ENCODE assay signal across 32 cellular contexts in genomic region chr16:66197668-66198278, GRCh38.
"Had no signal": no experiment of that assay in that cellular context is flagged by ENCODE, and none has a peak within 500 bp of the region (broad histone marks: within the 10 kb centered on the region; RNA-seq: fewer than 3 reads in every experiment).

No MANE protein-coding gene starts in this region.

- DNase-seq: activated B cell treated with CpG ODN at 0.5 μM for 24 hours; activated CD4-positive, alpha-beta memory T cell treated with anti-CD3 and anti-CD28 coated beads for 36 hours; activated CD4-positive, alpha-beta T cell treated with anti-CD3 and anti-CD28 coated beads, Interleukin-2, amount 10 ng/mL, durations not matched to agents 7 days and 5 days; activated CD8-positive, alpha-beta memory T cell treated with anti-CD3 and anti-CD28 coated beads for 24 hours; activated effector memory CD4-positive, alpha-beta T cell treated with anti-CD3 and anti-CD28 coated beads, Interleukin-2, amount 50 U/mL, for 16 hours; activated naive CD4-positive, alpha-beta T cell treated with Interleukin-2 at 50 U/mL for 16 hours; activated naive CD8-positive, alpha-beta T cell treated with anti-CD3 and anti-CD28 coated beads, Interleukin-2, amount 50 U/mL, for 24 hours; activated T-cell treated with anti-CD3 and anti-CD28 coated beads, Interleukin-2, amount 50 U/mL, for 4 hours; amniotic stem cell; body of pancreas; central memory CD4-positive, alpha-beta T cell; Karpas-422; NCI-H1048; NCI-H1930; NCI-H2171; NCI-H226; NCI-H524; NCI-H774; NK-92 treated with Interleukin-12 subunit alpha and Interleukin-12 subunit beta, amount 100 ng/mL, for 24 hours; OCI-M1; RPMI8226; T-cell; T-helper 2 cell; T1000 had no signal

- H3K27me3 ChIP-seq: ascending aorta, body of pancreas had no signal

- H3K27ac ChIP-seq: ascending aorta, body of pancreas, SK-N-MC had no signal

- H3K36me3 ChIP-seq: ascending aorta had no signal

- ATAC-seq: activated naive CD4-positive, alpha-beta T cell treated with anti-CD3 and anti-CD28 coated beads, Interleukin-2, amount 50 U/mL, for 72 hours; activated naive CD8-positive, alpha-beta T cell treated with anti-CD3 and anti-CD28 coated beads, Interleukin-2, amount 50 U/mL, for 24 hours; activated T-cell treated with anti-CD3 and anti-CD28 coated beads, Interleukin-2, amount 50 U/mL, for 4 hours; body of pancreas; K562; Panc1; Right ventricle myocardium inferior; T-cell had no signal

- H3K27me3 Mint-ChIP-seq: activated CD4-positive, alpha-beta memory T cell treated with anti-CD3 and anti-CD28 coated beads for 36 hours; activated naive CD8-positive, alpha-beta T cell treated with anti-CD3 and anti-CD28 coated beads, Interleukin-2, amount 50 U/mL, for 24 hours had no signal

- H3K36me3 Mint-ChIP-seq: activated CD4-positive, alpha-beta memory T cell treated with anti-CD3 and anti-CD28 coated beads for 36 hours; activated naive CD4-positive, alpha-beta T cell treated with anti-CD3 and anti-CD28 coated beads, Interleukin-2, amount 50 U/mL, for 72 hours; T-cell had no signal

- H3K9me3 ChIP-seq: ascending aorta, body of pancreas had no signal

- H3K4me1 Mint-ChIP-seq: activated B cell treated with CpG ODN at 0.5 μM for 24 hours; activated CD4-positive, alpha-beta T cell treated with anti-CD3 and anti-CD28 coated beads, Interleukin-2, amount 10 ng/mL, durations not matched to agents 7 days and 5 days; activated naive CD8-positive, alpha-beta T cell treated with anti-CD3 and anti-CD28 coated beads, Interleukin-2, amount 50 U/mL, for 24 hours; T-cell had no signal

- H3K4me1 ChIP-seq: ascending aorta, body of pancreas had no signal

- H3K27ac Mint-ChIP-seq: activated B cell treated with CpG ODN at 0.5 μM for 24 hours; activated CD4-positive, alpha-beta memory T cell treated with anti-CD3 and anti-CD28 coated beads for 36 hours; activated CD4-positive, alpha-beta T cell treated with anti-CD3 and anti-CD28 coated beads, Interleukin-2, amount 10 ng/mL, durations not matched to agents 7 days and 5 days; activated naive CD4-positive, alpha-beta T cell treated with anti-CD3 and anti-CD28 coated beads, Interleukin-2, amount 50 U/mL, for 72 hours; activated naive CD8-positive, alpha-beta T cell treated with anti-CD3 and anti-CD28 coated beads, Interleukin-2, amount 50 U/mL, for 24 hours; T-cell had no signal

- FAIRE-seq: bronchial epithelial cell, K562, TTC549 had no signal

- H3K4me3 ChIP-seq: ascending aorta, body of pancreas, K562, SK-N-MC had no signal

- H3K4me3 Mint-ChIP-seq: activated B cell treated with CpG ODN at 0.5 μM for 24 hours; activated CD4-positive, alpha-beta memory T cell treated with anti-CD3 and anti-CD28 coated beads for 36 hours; activated CD4-positive, alpha-beta T cell treated with anti-CD3 and anti-CD28 coated beads, Interleukin-2, amount 10 ng/mL, durations not matched to agents 7 days and 5 days; activated naive CD8-positive, alpha-beta T cell treated with anti-CD3 and anti-CD28 coated beads, Interleukin-2, amount 50 U/mL, for 24 hours; activated T-cell treated with anti-CD3 and anti-CD28 coated beads, Interleukin-2, amount 50 U/mL, for 4 hours; T-cell had no signal

- H3K9me3 Mint-ChIP-seq: activated B cell treated with CpG ODN at 0.5 μM for 24 hours; activated CD4-positive, alpha-beta memory T cell treated with anti-CD3 and anti-CD28 coated beads for 36 hours; activated CD4-positive, alpha-beta T cell treated with anti-CD3 and anti-CD28 coated beads, Interleukin-2, amount 10 ng/mL, durations not matched to agents 7 days and 5 days; activated naive CD4-positive, alpha-beta T cell treated with anti-CD3 and anti-CD28 coated beads, Interleukin-2, amount 50 U/mL, for 72 hours; activated naive CD8-positive, alpha-beta T cell treated with anti-CD3 and anti-CD28 coated beads, Interleukin-2, amount 50 U/mL, for 24 hours; activated T-cell treated with anti-CD3 and anti-CD28 coated beads, Interleukin-2, amount 50 U/mL, for 4 hours; T-cell had no signal
